Comparison of ENCODE assay signal across 1 cellular context in the genomic region with DNA sequence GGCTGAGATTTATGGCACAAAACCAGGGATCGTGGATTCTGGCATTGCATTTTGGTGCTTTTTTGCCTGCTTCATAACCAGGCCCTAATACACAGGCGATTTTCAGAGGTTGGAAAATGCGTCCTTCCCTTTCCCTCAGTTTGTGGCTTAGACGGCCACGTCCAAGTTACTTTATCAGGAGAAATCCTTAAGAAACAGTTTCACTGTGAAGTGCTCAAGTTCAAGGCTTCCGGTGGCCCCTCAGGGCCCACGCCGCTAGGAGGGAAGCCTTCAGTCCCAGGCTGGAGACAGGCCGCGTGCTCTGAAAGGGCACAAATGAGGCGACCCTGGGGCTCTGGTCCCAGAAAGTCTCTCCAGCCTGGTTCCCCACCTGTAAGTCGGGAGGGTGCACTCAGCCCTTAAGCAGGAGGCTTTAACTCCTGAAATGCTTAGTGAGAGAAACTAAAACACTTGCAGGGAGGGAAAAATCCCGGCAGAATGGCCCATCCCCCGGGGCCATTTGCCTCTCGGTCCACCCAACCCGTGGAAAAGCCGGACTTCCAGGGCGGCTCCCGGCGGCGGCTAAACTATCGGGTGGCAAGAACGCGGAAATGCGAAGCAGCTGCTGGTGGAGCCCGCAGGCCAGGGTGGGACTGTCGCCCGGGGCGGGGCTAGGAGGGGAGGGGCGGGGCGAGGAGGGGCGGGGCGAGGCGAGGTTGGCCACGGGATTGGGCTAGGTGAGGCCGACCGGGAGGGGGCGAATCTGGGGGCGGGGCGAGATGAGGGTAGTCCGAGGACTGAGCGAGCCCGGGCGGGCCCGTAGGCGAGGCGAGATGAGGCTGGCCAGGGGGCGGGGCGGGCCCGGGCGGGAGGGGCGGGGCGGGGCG.
TF ChIP-seq lines count a peak whose summit lies in the region.

No MANE protein-coding gene starts in this region.

TF ChIP-seq in HepG2, 621 proteins besides CTCF, POLR2A, EP300 and RAD21 (continued from another document and continues in another):
- TF ChIP-seq, protein P1, sequence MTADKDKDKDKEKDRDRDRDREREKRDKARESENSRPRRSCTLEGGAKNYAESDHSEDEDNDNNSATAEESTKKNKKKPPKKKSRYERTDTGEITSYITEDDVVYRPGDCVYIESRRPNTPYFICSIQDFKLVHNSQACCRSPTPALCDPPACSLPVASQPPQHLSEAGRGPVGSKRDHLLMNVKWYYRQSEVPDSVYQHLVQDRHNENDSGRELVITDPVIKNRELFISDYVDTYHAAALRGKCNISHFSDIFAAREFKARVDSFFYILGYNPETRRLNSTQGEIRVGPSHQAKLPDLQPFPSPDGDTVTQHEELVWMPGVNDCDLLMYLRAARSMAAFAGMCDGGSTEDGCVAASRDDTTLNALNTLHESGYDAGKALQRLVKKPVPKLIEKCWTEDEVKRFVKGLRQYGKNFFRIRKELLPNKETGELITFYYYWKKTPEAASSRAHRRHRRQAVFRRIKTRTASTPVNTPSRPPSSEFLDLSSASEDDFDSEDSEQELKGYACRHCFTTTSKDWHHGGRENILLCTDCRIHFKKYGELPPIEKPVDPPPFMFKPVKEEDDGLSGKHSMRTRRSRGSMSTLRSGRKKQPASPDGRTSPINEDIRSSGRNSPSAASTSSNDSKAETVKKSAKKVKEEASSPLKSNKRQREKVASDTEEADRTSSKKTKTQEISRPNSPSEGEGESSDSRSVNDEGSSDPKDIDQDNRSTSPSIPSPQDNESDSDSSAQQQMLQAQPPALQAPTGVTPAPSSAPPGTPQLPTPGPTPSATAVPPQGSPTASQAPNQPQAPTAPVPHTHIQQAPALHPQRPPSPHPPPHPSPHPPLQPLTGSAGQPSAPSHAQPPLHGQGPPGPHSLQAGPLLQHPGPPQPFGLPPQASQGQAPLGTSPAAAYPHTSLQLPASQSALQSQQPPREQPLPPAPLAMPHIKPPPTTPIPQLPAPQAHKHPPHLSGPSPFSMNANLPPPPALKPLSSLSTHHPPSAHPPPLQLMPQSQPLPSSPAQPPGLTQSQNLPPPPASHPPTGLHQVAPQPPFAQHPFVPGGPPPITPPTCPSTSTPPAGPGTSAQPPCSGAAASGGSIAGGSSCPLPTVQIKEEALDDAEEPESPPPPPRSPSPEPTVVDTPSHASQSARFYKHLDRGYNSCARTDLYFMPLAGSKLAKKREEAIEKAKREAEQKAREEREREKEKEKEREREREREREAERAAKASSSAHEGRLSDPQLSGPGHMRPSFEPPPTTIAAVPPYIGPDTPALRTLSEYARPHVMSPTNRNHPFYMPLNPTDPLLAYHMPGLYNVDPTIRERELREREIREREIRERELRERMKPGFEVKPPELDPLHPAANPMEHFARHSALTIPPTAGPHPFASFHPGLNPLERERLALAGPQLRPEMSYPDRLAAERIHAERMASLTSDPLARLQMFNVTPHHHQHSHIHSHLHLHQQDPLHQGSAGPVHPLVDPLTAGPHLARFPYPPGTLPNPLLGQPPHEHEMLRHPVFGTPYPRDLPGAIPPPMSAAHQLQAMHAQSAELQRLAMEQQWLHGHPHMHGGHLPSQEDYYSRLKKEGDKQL (CRISPR knock-in tag; IDR thresholded peaks at IDR 0.05; ENCODE audit: low read depth) = no peak
- TF ChIP-seq, protein P2, sequence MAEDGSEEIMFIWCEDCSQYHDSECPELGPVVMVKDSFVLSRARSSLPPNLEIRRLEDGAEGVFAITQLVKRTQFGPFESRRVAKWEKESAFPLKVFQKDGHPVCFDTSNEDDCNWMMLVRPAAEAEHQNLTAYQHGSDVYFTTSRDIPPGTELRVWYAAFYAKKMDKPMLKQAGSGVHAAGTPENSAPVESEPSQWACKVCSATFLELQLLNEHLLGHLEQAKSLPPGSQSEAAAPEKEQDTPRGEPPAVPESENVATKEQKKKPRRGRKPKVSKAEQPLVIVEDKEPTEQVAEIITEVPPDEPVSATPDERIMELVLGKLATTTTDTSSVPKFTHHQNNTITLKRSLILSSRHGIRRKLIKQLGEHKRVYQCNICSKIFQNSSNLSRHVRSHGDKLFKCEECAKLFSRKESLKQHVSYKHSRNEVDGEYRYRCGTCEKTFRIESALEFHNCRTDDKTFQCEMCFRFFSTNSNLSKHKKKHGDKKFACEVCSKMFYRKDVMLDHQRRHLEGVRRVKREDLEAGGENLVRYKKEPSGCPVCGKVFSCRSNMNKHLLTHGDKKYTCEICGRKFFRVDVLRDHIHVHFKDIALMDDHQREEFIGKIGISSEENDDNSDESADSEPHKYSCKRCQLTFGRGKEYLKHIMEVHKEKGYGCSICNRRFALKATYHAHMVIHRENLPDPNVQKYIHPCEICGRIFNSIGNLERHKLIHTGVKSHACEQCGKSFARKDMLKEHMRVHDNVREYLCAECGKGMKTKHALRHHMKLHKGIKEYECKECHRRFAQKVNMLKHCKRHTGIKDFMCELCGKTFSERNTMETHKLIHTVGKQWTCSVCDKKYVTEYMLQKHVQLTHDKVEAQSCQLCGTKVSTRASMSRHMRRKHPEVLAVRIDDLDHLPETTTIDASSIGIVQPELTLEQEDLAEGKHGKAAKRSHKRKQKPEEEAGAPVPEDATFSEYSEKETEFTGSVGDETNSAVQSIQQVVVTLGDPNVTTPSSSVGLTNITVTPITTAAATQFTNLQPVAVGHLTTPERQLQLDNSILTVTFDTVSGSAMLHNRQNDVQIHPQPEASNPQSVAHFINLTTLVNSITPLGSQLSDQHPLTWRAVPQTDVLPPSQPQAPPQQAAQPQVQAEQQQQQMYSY (CRISPR knock-in tag; IDR thresholded peaks at IDR 0.05) = no peak
- TF ChIP-seq DNMT3B (CRISPR knock-in tag; conservative IDR thresholded peaks at IDR 0.05) = no peak; the same call in 1 of the 2 replicates
- TF ChIP-seq, protein P3, sequence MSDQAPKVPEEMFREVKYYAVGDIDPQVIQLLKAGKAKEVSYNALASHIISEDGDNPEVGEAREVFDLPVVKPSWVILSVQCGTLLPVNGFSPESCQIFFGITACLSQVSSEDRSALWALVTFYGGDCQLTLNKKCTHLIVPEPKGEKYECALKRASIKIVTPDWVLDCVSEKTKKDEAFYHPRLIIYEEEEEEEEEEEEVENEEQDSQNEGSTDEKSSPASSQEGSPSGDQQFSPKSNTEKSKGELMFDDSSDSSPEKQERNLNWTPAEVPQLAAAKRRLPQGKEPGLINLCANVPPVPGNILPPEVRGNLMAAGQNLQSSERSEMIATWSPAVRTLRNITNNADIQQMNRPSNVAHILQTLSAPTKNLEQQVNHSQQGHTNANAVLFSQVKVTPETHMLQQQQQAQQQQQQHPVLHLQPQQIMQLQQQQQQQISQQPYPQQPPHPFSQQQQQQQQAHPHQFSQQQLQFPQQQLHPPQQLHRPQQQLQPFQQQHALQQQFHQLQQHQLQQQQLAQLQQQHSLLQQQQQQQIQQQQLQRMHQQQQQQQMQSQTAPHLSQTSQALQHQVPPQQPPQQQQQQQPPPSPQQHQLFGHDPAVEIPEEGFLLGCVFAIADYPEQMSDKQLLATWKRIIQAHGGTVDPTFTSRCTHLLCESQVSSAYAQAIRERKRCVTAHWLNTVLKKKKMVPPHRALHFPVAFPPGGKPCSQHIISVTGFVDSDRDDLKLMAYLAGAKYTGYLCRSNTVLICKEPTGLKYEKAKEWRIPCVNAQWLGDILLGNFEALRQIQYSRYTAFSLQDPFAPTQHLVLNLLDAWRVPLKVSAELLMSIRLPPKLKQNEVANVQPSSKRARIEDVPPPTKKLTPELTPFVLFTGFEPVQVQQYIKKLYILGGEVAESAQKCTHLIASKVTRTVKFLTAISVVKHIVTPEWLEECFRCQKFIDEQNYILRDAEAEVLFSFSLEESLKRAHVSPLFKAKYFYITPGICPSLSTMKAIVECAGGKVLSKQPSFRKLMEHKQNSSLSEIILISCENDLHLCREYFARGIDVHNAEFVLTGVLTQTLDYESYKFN (CRISPR knock-in tag; conservative IDR thresholded peaks at IDR 0.05) = peak; percentile 25; the same call in 1 of the 2 replicates
- no peak for TF ChIP-seq JUNB (CRISPR knock-in tag; IDR thresholded peaks at IDR 0.05; ENCODE audit: borderline replicate concordance)
- TF ChIP-seq, protein P4, sequence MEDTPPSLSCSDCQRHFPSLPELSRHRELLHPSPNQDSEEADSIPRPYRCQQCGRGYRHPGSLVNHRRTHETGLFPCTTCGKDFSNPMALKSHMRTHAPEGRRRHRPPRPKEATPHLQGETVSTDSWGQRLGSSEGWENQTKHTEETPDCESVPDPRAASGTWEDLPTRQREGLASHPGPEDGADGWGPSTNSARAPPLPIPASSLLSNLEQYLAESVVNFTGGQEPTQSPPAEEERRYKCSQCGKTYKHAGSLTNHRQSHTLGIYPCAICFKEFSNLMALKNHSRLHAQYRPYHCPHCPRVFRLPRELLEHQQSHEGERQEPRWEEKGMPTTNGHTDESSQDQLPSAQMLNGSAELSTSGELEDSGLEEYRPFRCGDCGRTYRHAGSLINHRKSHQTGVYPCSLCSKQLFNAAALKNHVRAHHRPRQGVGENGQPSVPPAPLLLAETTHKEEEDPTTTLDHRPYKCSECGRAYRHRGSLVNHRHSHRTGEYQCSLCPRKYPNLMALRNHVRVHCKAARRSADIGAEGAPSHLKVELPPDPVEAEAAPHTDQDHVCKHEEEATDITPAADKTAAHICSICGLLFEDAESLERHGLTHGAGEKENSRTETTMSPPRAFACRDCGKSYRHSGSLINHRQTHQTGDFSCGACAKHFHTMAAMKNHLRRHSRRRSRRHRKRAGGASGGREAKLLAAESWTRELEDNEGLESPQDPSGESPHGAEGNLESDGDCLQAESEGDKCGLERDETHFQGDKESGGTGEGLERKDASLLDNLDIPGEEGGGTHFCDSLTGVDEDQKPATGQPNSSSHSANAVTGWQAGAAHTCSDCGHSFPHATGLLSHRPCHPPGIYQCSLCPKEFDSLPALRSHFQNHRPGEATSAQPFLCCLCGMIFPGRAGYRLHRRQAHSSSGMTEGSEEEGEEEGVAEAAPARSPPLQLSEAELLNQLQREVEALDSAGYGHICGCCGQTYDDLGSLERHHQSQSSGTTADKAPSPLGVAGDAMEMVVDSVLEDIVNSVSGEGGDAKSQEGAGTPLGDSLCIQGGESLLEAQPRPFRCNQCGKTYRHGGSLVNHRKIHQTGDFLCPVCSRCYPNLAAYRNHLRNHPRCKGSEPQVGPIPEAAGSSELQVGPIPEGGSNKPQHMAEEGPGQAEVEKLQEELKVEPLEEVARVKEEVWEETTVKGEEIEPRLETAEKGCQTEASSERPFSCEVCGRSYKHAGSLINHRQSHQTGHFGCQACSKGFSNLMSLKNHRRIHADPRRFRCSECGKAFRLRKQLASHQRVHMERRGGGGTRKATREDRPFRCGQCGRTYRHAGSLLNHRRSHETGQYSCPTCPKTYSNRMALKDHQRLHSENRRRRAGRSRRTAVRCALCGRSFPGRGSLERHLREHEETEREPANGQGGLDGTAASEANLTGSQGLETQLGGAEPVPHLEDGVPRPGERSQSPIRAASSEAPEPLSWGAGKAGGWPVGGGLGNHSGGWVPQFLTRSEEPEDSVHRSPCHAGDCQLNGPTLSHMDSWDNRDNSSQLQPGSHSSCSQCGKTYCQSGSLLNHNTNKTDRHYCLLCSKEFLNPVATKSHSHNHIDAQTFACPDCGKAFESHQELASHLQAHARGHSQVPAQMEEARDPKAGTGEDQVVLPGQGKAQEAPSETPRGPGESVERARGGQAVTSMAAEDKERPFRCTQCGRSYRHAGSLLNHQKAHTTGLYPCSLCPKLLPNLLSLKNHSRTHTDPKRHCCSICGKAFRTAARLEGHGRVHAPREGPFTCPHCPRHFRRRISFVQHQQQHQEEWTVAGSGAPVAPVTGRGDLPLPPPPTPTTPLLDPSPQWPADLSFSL (CRISPR knock-in tag; IDR thresholded peaks at IDR 0.05) = no peak
- TF ChIP-seq ZNF382 (CRISPR knock-in tag; IDR thresholded peaks at IDR 0.05; ENCODE audit: borderline replicate concordance) = no peak
- TF ChIP-seq, protein P5, sequence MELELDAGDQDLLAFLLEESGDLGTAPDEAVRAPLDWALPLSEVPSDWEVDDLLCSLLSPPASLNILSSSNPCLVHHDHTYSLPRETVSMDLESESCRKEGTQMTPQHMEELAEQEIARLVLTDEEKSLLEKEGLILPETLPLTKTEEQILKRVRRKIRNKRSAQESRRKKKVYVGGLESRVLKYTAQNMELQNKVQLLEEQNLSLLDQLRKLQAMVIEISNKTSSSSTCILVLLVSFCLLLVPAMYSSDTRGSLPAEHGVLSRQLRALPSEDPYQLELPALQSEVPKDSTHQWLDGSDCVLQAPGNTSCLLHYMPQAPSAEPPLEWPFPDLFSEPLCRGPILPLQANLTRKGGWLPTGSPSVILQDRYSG (CRISPR knock-in tag; IDR thresholded peaks at IDR 0.05) = no peak
- TF ChIP-seq NBN (conservative IDR thresholded peaks at IDR 0.05) = no peak
- TF ChIP-seq, protein P6, sequence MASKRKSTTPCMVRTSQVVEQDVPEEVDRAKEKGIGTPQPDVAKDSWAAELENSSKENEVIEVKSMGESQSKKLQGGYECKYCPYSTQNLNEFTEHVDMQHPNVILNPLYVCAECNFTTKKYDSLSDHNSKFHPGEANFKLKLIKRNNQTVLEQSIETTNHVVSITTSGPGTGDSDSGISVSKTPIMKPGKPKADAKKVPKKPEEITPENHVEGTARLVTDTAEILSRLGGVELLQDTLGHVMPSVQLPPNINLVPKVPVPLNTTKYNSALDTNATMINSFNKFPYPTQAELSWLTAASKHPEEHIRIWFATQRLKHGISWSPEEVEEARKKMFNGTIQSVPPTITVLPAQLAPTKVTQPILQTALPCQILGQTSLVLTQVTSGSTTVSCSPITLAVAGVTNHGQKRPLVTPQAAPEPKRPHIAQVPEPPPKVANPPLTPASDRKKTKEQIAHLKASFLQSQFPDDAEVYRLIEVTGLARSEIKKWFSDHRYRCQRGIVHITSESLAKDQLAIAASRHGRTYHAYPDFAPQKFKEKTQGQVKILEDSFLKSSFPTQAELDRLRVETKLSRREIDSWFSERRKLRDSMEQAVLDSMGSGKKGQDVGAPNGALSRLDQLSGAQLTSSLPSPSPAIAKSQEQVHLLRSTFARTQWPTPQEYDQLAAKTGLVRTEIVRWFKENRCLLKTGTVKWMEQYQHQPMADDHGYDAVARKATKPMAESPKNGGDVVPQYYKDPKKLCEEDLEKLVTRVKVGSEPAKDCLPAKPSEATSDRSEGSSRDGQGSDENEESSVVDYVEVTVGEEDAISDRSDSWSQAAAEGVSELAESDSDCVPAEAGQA (IDR thresholded peaks at IDR 0.05; ENCODE audit: low read depth) = no peak
- TF ChIP-seq, protein P6 (CRISPR knock-in tag; IDR thresholded peaks at IDR 0.05; ENCODE audit: borderline replicate concordance) = no peak
